Comparison of ENCODE assay signal across 9 cellular contexts in genomic region chr11:109939176-109939810, GRCh38.
DNase-seq lines count a peak whose midpoint lies in the region; ATAC-seq and TF ChIP-seq lines count a peak whose summit lies in the region.
"Had no signal": no experiment of that assay in that cellular context is flagged by ENCODE, and none has a peak within 500 bp of the region (broad histone marks: within the 10 kb centered on the region; RNA-seq: fewer than 3 reads in every experiment).

No MANE protein-coding gene starts in this region.

- no peaks in the 10 kb centered on the region for H3K27me3 Mint-ChIP-seq in WTC11 (ENCODE audit: low read depth)

- no peaks in the 10 kb centered on the region for H3K27me3 ChIP-seq in H7 (ENCODE audit: control insufficient read depth, insufficient read depth, low read length)
- no peaks in the 10 kb centered on the region for H3K27me3 ChIP-seq in right cardiac atrium (ENCODE audit: control insufficient read depth, insufficient read depth)
- H3K27me3 ChIP-seq in spleen (replicated peaks in 1 of 7): no peaks in the 10 kb centered on the region

- H3K36me3 ChIP-seq in H7 (replicated peaks; ENCODE audit: control insufficient read depth, insufficient read depth, low read length): no peaks in the 10 kb centered on the region
- H3K36me3 ChIP-seq in spleen: no peaks in the 10 kb centered on the region

- no peak for TF ChIP-seq POLR2A in spleen (IDR thresholded peaks at IDR 0.05)

- H3K4me3 ChIP-seq in H7 (ENCODE audit: insufficient read depth, low read depth, low read length) (no peak overlapping the region), right cardiac atrium (ENCODE audit: low read length) (no peak overlapping the region), spleen (no peak overlapping the region)

- CTCF ChIA-PET in WTC11 (lab: Charles Lee): interaction anchor here (0.6 to 2.1 kb wide), 22 partner anchors 8 to 516 kb away, joined by 3 to 60 read pairs (median 3); no protein-coding TSS in a partner anchor

- H3K4me3 Mint-ChIP-seq in WTC11: no peak overlapping the region
- H3K4me3 Mint-ChIP-seq: immature natural killer cell had no signal

- H3K27ac Mint-ChIP-seq in WTC11: no peak overlapping the region
- H3K27ac Mint-ChIP-seq: immature natural killer cell had no signal

- H3K4me1 Mint-ChIP-seq in WTC11: no peaks in the 10 kb centered on the region
- H3K4me1 Mint-ChIP-seq: immature natural killer cell had no signal

- intact Hi-C loops in right cardiac atrium (cut with DNase I): loop anchor here in 1 of 4 donors (10.0 kb wide), 1 partner anchor 1244 kb away; no protein-coding TSS in a partner anchor
- intact Hi-C loops in spleen (cut with DNase I; ENCODE audit: low total_unique reads): no loop called here

- POLR2A ChIA-PET in WTC11 (lab: Charles Lee): interaction anchor here (0.6 kb wide), 1 partner anchor 224 kb away, joined by 3 read pairs; no protein-coding TSS in a partner anchor

- DNase-seq in COLO668 (lab: John Stamatoyannopoulos, UW; ENCODE audit: unreplicated experiment) (peak; percentile 39), H7 (peak; percentile 27), NCI-H2107 treated with DMSO at 0.1 percent for 48 hours (lab: John Stamatoyannopoulos, UW; ENCODE audit: unreplicated experiment) (peak; percentile 87), WTC11 (ENCODE audit: low spot score) (no peak), right cardiac atrium (no peak), spleen (no peak), ecto neural progenitor cell (ENCODE audit: low spot score) (no peak)
- DNase-seq in activated naive CD4-positive, alpha-beta T cell treated with Interleukin-2 at 50 U/mL for 16 hours: no peak

- no peaks in the 10 kb centered on the region for H3K9me3 ChIP-seq in right cardiac atrium (ENCODE audit: control insufficient read depth, low read length)
- no peaks in the 10 kb centered on the region for H3K9me3 ChIP-seq in spleen

- no peaks in the 10 kb centered on the region for H3K9me3 Mint-ChIP-seq in WTC11
- H3K9me3 Mint-ChIP-seq: immature natural killer cell had no signal

- TF ChIP-seq CTCF in WTC11 (IDR thresholded peaks at IDR 0.05) (peak; percentile 23; the same call in 1 of the 2 replicates), spleen (IDR thresholded peaks at IDR 0.05 in 8 of 11, conservative IDR thresholded peaks at IDR 0.05 in 3 of 11) (peak in 7 of 11 experiments; percentile 35 to 52 (median 40))

- 5% methylated on average over 1 of the region's 1 CpG for WGBS in right cardiac atrium
- WGBS in spleen, 5 donors: 3 to 8% (median 4%) methylated on average over 1 of the region's 1 CpG

- H3K27ac ChIP-seq in right cardiac atrium (ENCODE audit: low read length) (no peak overlapping the region), spleen (no peak overlapping the region)

- H3K36me3 Mint-ChIP-seq in WTC11: no peaks in the 10 kb centered on the region
- H3K36me3 Mint-ChIP-seq: immature natural killer cell had no signal

- no peaks in the 10 kb centered on the region for H3K4me1 ChIP-seq in right cardiac atrium (ENCODE audit: control insufficient read depth, insufficient read depth, low read length)
- H3K4me1 ChIP-seq in spleen: peaks cover 0 to 4% (median 0%) of the 10 kb centered on the region in 6 donors

- ATAC-seq in WTC11 (peak; percentile 90), right cardiac atrium (peak; percentile 62 to 69)

TF ChIP-seq in WTC11, 78 proteins besides CTCF, POLR2A, EP300 and RAD21 (continues in another document):
- TF ChIP-seq ZNF121 (CRISPR knock-in tag; IDR thresholded peaks at IDR 0.05): no peak
- TF ChIP-seq TEAD4 (CRISPR knock-in tag; IDR thresholded peaks at IDR 0.05): no peak
- TF ChIP-seq GRHL2 (CRISPR knock-in tag; IDR thresholded peaks at IDR 0.05; ENCODE audit: insufficient replicate concordance, severe bottlenecking): no peak
- no peak for TF ChIP-seq MXD4 (CRISPR knock-in tag; IDR thresholded peaks at IDR 0.05; ENCODE audit: borderline replicate concordance)
- no peak for TF ChIP-seq NR3C1 (CRISPR knock-in tag; conservative IDR thresholded peaks at IDR 0.05; ENCODE audit: low read depth)
- no peak for TF ChIP-seq PRRX2 (CRISPR knock-in tag; IDR thresholded peaks at IDR 0.05)
- no peak for TF ChIP-seq SMAD3 (CRISPR knock-in tag; IDR thresholded peaks at IDR 0.05; ENCODE audit: borderline replicate concordance)
- TF ChIP-seq, protein P1, sequence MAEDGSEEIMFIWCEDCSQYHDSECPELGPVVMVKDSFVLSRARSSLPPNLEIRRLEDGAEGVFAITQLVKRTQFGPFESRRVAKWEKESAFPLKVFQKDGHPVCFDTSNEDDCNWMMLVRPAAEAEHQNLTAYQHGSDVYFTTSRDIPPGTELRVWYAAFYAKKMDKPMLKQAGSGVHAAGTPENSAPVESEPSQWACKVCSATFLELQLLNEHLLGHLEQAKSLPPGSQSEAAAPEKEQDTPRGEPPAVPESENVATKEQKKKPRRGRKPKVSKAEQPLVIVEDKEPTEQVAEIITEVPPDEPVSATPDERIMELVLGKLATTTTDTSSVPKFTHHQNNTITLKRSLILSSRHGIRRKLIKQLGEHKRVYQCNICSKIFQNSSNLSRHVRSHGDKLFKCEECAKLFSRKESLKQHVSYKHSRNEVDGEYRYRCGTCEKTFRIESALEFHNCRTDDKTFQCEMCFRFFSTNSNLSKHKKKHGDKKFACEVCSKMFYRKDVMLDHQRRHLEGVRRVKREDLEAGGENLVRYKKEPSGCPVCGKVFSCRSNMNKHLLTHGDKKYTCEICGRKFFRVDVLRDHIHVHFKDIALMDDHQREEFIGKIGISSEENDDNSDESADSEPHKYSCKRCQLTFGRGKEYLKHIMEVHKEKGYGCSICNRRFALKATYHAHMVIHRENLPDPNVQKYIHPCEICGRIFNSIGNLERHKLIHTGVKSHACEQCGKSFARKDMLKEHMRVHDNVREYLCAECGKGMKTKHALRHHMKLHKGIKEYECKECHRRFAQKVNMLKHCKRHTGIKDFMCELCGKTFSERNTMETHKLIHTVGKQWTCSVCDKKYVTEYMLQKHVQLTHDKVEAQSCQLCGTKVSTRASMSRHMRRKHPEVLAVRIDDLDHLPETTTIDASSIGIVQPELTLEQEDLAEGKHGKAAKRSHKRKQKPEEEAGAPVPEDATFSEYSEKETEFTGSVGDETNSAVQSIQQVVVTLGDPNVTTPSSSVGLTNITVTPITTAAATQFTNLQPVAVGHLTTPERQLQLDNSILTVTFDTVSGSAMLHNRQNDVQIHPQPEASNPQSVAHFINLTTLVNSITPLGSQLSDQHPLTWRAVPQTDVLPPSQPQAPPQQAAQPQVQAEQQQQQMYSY (CRISPR knock-in tag; IDR thresholded peaks at IDR 0.05): no peak
- TF ChIP-seq, protein P2, sequence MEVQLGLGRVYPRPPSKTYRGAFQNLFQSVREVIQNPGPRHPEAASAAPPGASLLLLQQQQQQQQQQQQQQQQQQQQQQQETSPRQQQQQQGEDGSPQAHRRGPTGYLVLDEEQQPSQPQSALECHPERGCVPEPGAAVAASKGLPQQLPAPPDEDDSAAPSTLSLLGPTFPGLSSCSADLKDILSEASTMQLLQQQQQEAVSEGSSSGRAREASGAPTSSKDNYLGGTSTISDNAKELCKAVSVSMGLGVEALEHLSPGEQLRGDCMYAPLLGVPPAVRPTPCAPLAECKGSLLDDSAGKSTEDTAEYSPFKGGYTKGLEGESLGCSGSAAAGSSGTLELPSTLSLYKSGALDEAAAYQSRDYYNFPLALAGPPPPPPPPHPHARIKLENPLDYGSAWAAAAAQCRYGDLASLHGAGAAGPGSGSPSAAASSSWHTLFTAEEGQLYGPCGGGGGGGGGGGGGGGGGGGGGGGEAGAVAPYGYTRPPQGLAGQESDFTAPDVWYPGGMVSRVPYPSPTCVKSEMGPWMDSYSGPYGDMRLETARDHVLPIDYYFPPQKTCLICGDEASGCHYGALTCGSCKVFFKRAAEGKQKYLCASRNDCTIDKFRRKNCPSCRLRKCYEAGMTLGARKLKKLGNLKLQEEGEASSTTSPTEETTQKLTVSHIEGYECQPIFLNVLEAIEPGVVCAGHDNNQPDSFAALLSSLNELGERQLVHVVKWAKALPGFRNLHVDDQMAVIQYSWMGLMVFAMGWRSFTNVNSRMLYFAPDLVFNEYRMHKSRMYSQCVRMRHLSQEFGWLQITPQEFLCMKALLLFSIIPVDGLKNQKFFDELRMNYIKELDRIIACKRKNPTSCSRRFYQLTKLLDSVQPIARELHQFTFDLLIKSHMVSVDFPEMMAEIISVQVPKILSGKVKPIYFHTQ (CRISPR knock-in tag; IDR thresholded peaks at IDR 0.05): no peak
- TF ChIP-seq MAX (CRISPR knock-in tag; IDR thresholded peaks at IDR 0.05): no peak
- TF ChIP-seq E2F4 (CRISPR knock-in tag; IDR thresholded peaks at IDR 0.05; ENCODE audit: borderline replicate concordance, low read depth): no peak
- no peak for TF ChIP-seq MYBL2 (CRISPR knock-in tag; IDR thresholded peaks at IDR 0.05)
- no peak for TF ChIP-seq ZSCAN18 (CRISPR knock-in tag; IDR thresholded peaks at IDR 0.05)
- TF ChIP-seq ZNF138 (CRISPR knock-in tag; conservative IDR thresholded peaks at IDR 0.05): no peak

Comparison
In these comparisons a context has a peak if more than half of its experiments do, and no peak if none do; other contexts are left out.
1. DNase-seq: peak in COLO668 (single experiment), H7 (single experiment) and NCI-H2107 treated with DMSO at 0.1 percent for 48 hours (single experiment); none in WTC11 (single experiment), right cardiac atrium (0 of 3), spleen (single experiment), activated naive CD4-positive, alpha-beta T cell treated with Interleukin-2 at 50 U/mL for 16 hours (single experiment) and ecto neural progenitor cell (single experiment).